In the genomic region with DNA sequence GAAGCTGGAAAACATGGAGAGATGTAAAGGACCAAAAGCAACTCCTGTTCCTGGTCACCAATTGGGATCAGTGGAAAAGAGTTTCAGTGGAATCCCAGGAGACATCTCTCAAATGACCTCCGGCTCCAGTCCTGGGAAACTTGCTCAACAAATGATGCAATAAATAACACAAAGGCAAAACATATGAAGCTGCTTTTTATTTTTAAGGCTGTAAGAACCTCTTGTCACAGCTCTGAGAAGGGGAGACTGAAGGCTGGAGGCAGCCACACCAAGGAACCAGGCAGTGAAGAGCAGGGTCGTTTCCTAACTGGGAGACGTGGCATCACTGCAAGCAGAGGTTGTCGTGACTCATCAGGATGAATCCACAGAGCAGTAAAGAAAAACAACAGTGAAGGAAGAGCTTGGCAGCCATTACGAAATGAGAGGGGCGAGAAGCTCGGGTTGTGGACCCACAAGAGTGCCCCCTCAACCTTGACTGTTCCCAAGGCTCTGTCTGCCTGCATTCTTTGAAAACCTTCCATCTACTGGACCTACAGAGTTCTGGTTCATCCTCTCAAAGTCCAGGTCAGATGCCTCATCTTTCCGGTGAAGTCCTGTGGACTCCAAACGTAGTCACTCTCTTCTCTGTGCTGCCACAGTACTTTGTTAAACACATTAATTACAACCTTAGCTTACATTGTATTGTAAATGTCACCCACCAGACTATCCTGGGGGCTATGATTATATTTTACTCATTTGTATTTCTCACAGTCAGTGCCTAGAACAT, we compare ENCODE assay signal across 9 cellular contexts. TPM values are rescaled to one million over a fixed set of nuclear protein-coding genes. Genes with fewer than 3 reads are reported as not detected.
A peak's percentile ranks its signal among the peaks of the same experiment; 100 is the strongest.
DNase-seq lines count a peak whose midpoint lies in the region; ATAC-seq and TF ChIP-seq lines count a peak whose summit lies in the region.
"Had no signal": no experiment of that assay in that cellular context is flagged by ENCODE, and none has a peak within 500 bp of the region (broad histone marks: within the 10 kb centered on the region; RNA-seq: fewer than 3 reads in every experiment).

No MANE protein-coding gene starts in this region.

- CTCF ChIA-PET in activated naive CD4-positive, alpha-beta T cell treated with anti-CD3 and anti-CD28 coated beads, Interleukin-2, amount 10 ng/mL, durations not matched to agents 7 days and 5 days (lab: Charles Lee), result interaction anchor here (0.6 to 1.3 kb wide), 2 partner anchors 13 to 25 kb away, joined by 3 read pairs; no protein-coding TSS in a partner anchor

- no peak for ATAC-seq in HG02610 (IDR thresholded peaks at IDR 0.05; ENCODE audit: unreplicated experiment)

- H3K27me3 ChIP-seq in testis, result no peaks in the 10 kb centered on the region

- DNase-seq in HS-5 (ENCODE audit: low read depth) (peak; percentile 60), iris pigment epithelial cell (ENCODE audit: low read depth) (peak; percentile 88), testis (no peak), Ammon's horn (ENCODE audit: low spot score) (no peak)
- DNase-seq in activated naive CD4-positive, alpha-beta T cell treated with anti-CD3 and anti-CD28 coated beads, Interleukin-2, amount 10 ng/mL, durations not matched to agents 7 days and 5 days, result no peak
- DNase-seq: activated CD4-positive, CD25-positive, alpha-beta regulatory T cell treated with anti-CD3 and anti-CD28 coated beads, Interleukin-2, amount 50 U/mL, for 72 hours; retina had no signal

- 39 to 72% (median 41%) methylated on average over 9 of the region's 9 CpGs for WGBS in adipose tissue, 3 donors
- whole genome bisulfite sequencing in testis, 2 donors, result 57 to 80% methylated on average over 9 of the region's 9 CpGs

- peaks cover 30% of the 10 kb centered on the region for H3K4me1 Mint-ChIP-seq in activated naive CD4-positive, alpha-beta T cell treated with anti-CD3 and anti-CD28 coated beads, Interleukin-2, amount 10 ng/mL, durations not matched to agents 7 days and 5 days

- intact Hi-C loops in testis (cut with DNase I; ENCODE audit: low total_unique reads), result no loop called here

- H3K4me3 Mint-ChIP-seq in activated naive CD4-positive, alpha-beta T cell treated with anti-CD3 and anti-CD28 coated beads, Interleukin-2, amount 10 ng/mL, durations not matched to agents 7 days and 5 days, result no peak overlapping the region

- H3K4me1 ChIP-seq in testis, result peaks cover 11% of the 10 kb centered on the region

- TF ChIP-seq POLR2A in testis (IDR thresholded peaks at IDR 0.05), result no peak

- H3K36me3 ChIP-seq in testis (ENCODE audit: low read depth, missing control alignments), result no peaks in the 10 kb centered on the region

- peaks cover 27% of the 10 kb centered on the region for H3K36me3 Mint-ChIP-seq in activated naive CD4-positive, alpha-beta T cell treated with anti-CD3 and anti-CD28 coated beads, Interleukin-2, amount 10 ng/mL, durations not matched to agents 7 days and 5 days

- H3K4me3 ChIP-seq in testis, result no peak overlapping the region

- no peak for TF ChIP-seq CTCF in testis (IDR thresholded peaks at IDR 0.05)

- H3K27ac ChIP-seq in adipose tissue (ENCODE audit: low read depth, low read length), result peak overlapping the region; percentile 73
- H3K27ac ChIP-seq in testis, result peak overlapping the region; percentile 19 to 60

- H3K27ac Mint-ChIP-seq in activated naive CD4-positive, alpha-beta T cell treated with anti-CD3 and anti-CD28 coated beads, Interleukin-2, amount 10 ng/mL, durations not matched to agents 7 days and 5 days, result no peak overlapping the region

- no peaks in the 10 kb centered on the region for H3K27me3 Mint-ChIP-seq in activated naive CD4-positive, alpha-beta T cell treated with anti-CD3 and anti-CD28 coated beads, Interleukin-2, amount 10 ng/mL, durations not matched to agents 7 days and 5 days

- H3K9me3 ChIP-seq in testis, result no peaks in the 10 kb centered on the region

- peaks cover 4% of the 10 kb centered on the region for H3K9me3 Mint-ChIP-seq in activated naive CD4-positive, alpha-beta T cell treated with anti-CD3 and anti-CD28 coated beads, Interleukin-2, amount 10 ng/mL, durations not matched to agents 7 days and 5 days

RNA-seq across cellular contexts. Expression of gene JAK1, which starts 32.1 kb away (rescaled TPM):
- polyA plus RNA-seq in adipose tissue (10 to 100 TPM; 29.5 to 79.6 (median 73.2) TPM), testis (ENCODE audit: insufficient read depth, low read depth, low replicate concordance) (100 TPM)
- total RNA-seq in testis, result 100 to 1,000 TPM; 117 to 142 TPM

Comparison
In these comparisons a context has a peak if more than half of its experiments do, and no peak if none do; other contexts are left out.
1. DNase-seq: peak in HS-5 (single experiment) and iris pigment epithelial cell (single experiment); none in testis (single experiment), activated naive CD4-positive, alpha-beta T cell treated with anti-CD3 and anti-CD28 coated beads, Interleukin-2, amount 10 ng/mL, durations not matched to agents 7 days and 5 days (single experiment) and Ammon's horn (single experiment).